8 cellular contexts compared by ENCODE assay signal in genomic region chr10:80468002-80468401, GRCh38. TPM values are rescaled to one million over a fixed set of nuclear protein-coding genes. Genes with fewer than 3 reads are reported as not detected.
DNase-seq lines count a peak whose midpoint lies in the region; ATAC-seq, FAIRE-seq and TF ChIP-seq lines count a peak whose summit lies in the region.

No MANE protein-coding gene starts in this region.

- TF ChIP-seq POLR2A in K562 (conservative IDR thresholded peaks at IDR 0.05) (no peak), right lobe of liver (IDR thresholded peaks at IDR 0.05) (peak; percentile 34)

- no peak for TF ChIP-seq EP300 in K562 (IDR thresholded peaks at IDR 0.05; ENCODE audit: low read length)

- peaks cover 98% of the 10 kb centered on the region for H3K79me2 ChIP-seq in K562 (ENCODE audit: control insufficient read depth, insufficient read depth, low read length)

- no peak overlapping the region for H2AFZ ChIP-seq in K562 (ENCODE audit: low read depth, low read length)

- no peak for TF ChIP-seq RAD21 in K562 (CRISPR knock-in tag; conservative IDR thresholded peaks at IDR 0.05 in 1 of 2, IDR thresholded peaks at IDR 0.05 in 1 of 2)

- no peaks in the 10 kb centered on the region for H3K27me3 Mint-ChIP-seq in T-helper 17 cell

- H3K4me2 ChIP-seq in K562 (ENCODE audit: insufficient read depth, low read length) = peak overlapping the region; percentile 77; the same call in 1 of the 2 replicates

- peaks cover 81% of the 10 kb centered on the region for H3K4me1 Mint-ChIP-seq in T-helper 17 cell

- peaks cover 10% of the 10 kb centered on the region for H3K36me3 Mint-ChIP-seq in T-helper 17 cell (ENCODE audit: low read depth)

- CTCF ChIA-PET in K562 (lab: Yijun Ruan, JAX; ENCODE audit: low intra/inter-chr PET ratio) = no interaction called here

- in situ Hi-C loops in K562 (cut with MboI) = no loop called here

- peak overlapping the region; percentile 98 for H3K4me3 Mint-ChIP-seq in T-helper 17 cell

- H3K27ac ChIP-seq in K562 (ENCODE audit: extremely low read depth, low read depth, low read length) (peak overlapping the region; percentile 89), right lobe of liver (peak overlapping the region; percentile 49 to 73 (median 52))

- H3K9me1 ChIP-seq in K562 (ENCODE audit: control insufficient read depth, insufficient read depth, low read length) = no peaks in the 10 kb centered on the region

- no TSS peak for BruUV-seq in K562 (replicated peaks; lab: Mats Ljungman, UMichigan)

- FAIRE-seq in K562 (lab: Jason Lieb, UNC) = peak; percentile 48

- intact Hi-C loops in K562 (cut with micrococcal nuclease) (no loop called here), right lobe of liver (cut with DNase I) (no loop called here)

- H3K4me1 ChIP-seq in K562 (replicated peaks in 1 of 2; ENCODE audit: control insufficient read depth in 2 of 2, insufficient read depth in 2 of 2, low read length in 2 of 2) = peaks cover 36 to 54% of the 10 kb centered on the region in 2 experiments
- H3K4me1 ChIP-seq in right lobe of liver = peaks cover 4 to 67% (median 28%) of the 10 kb centered on the region in 4 donors

- WGBS in K562 (ENCODE audit: insufficient coverage, low coverage, missing lambda C conversion rate) = 48% methylated on average over 6 of the region's 6 CpGs
- 41% methylated on average over 6 of the region's 6 CpGs for WGBS in right lobe of liver (ENCODE audit: insufficient coverage, low coverage, low lambda C conversion rate, missing lambda C conversion rate)

- peaks cover 63% of the 10 kb centered on the region for H3K36me3 ChIP-seq in K562 (ENCODE audit: control insufficient read depth, insufficient read depth, low read length)
- H3K36me3 ChIP-seq in right lobe of liver = peaks cover 0 to 15% (median 4%) of the 10 kb centered on the region in 4 donors

- DNase-seq in T-helper 17 cell (peak in 1 of 3 donors; percentile 43), K562 (ENCODE audit: extremely low read depth in 1 of 4, low spot score in 3 of 4) (peak in 3 of 4 experiments; percentile 51 to 58 (median 57)), right lobe of liver (peak; percentile 56 to 78 (median 72)), EL (no peak), mesenteric fat pad (ENCODE audit: low spot score) (no peak), NCI-H446 treated with DMSO at 0.1 percent for 48 hours (lab: John Stamatoyannopoulos, UW) (no peak)
- peak; percentile 64 for DNase-seq in stimulated activated CD8-positive, alpha-beta memory T cell treated with anti-CD3 and anti-CD28 coated beads, Interleukin-4, amount 100 ng/mL, for 24 hours (ENCODE audit: low read depth)

- ATAC-seq in T-helper 17 cell (peak; percentile 17), K562 (peak; percentile 40), right lobe of liver (peak; percentile 62 to 89 (median 78)), GM21529 (IDR thresholded peaks at IDR 0.05; ENCODE audit: unreplicated experiment) (no peak)

- H3K9me3 ChIP-seq in T-helper 17 cell (ENCODE audit: control insufficient read depth, low read length, poor library complexity, severe bottlenecking) = no peaks in the 10 kb centered on the region
- no peaks in the 10 kb centered on the region for H3K9me3 ChIP-seq in K562 (replicated peaks; ENCODE audit: control insufficient read depth, insufficient read depth, low read depth, low read length)
- no peaks in the 10 kb centered on the region for H3K9me3 ChIP-seq in right lobe of liver

- TF ChIP-seq CTCF in K562 (IDR thresholded peaks at IDR 0.05 in 2 of 3, conservative IDR thresholded peaks at IDR 0.05 in 1 of 3; ENCODE audit: insufficient read depth in 2 of 3, low read depth in 1 of 3, low read length in 3 of 3) (no peak), right lobe of liver (IDR thresholded peaks at IDR 0.05) (no peak)

- H3K9ac ChIP-seq in K562 (ENCODE audit: insufficient read depth in 1 of 2, low read depth in 2 of 2, low read length in 2 of 2) = peak overlapping the region; percentile 71 to 76; a peak in 2 of 4 replicates

- H3K4me3 ChIP-seq in K562 = no peak overlapping the region
- H3K4me3 ChIP-seq in right lobe of liver = no peak overlapping the region

- no peaks in the 10 kb centered on the region for H3K27me3 ChIP-seq in K562 (ENCODE audit: control insufficient read depth in 2 of 2, insufficient read depth in 2 of 2, low read length in 2 of 2)
- H3K27me3 ChIP-seq in right lobe of liver = no peaks in the 10 kb centered on the region

- peaks cover 7% of the 10 kb centered on the region; the same call in 1 of the 2 replicates for H4K20me1 ChIP-seq in K562 (replicated peaks; ENCODE audit: control insufficient read depth, insufficient read depth, low read length)

- peak overlapping the region; percentile 100 for H3K27ac Mint-ChIP-seq in T-helper 17 cell

- POLR2A ChIA-PET in K562 (lab: Yijun Ruan, JAX) = interaction anchor here (1.2 to 2.6 kb wide), 3 partner anchors 9 to 36 kb away, joined by 4 to 19 read pairs (median 11); no protein-coding TSS in a partner anchor

TF ChIP-seq in K562, 482 proteins besides CTCF, POLR2A, EP300 and RAD21 (continues in another document):
- TF ChIP-seq KLF1 (tag; IDR thresholded peaks at IDR 0.05) = no peak
- TF ChIP-seq, protein P1, sequence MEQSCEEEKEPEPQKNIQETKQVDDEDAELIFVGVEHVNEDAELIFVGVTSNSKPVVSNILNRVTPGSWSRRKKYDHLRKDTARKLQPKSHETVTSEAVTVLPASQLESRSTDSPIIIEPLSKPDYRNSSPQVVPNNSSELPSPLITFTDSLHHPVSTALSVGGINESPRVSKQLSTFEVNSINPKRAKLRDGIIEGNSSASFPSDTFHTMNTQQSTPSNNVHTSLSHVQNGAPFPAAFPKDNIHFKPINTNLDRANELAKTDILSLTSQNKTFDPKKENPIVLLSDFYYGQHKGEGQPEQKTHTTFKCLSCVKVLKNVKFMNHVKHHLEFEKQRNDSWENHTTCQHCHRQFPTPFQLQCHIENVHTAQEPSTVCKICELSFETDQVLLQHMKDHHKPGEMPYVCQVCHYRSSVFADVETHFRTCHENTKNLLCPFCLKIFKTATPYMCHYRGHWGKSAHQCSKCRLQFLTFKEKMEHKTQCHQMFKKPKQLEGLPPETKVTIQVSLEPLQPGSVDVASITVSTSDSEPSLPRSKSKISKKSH (CRISPR knock-in tag; IDR thresholded peaks at IDR 0.05) = no peak
- TF ChIP-seq, protein P2, sequence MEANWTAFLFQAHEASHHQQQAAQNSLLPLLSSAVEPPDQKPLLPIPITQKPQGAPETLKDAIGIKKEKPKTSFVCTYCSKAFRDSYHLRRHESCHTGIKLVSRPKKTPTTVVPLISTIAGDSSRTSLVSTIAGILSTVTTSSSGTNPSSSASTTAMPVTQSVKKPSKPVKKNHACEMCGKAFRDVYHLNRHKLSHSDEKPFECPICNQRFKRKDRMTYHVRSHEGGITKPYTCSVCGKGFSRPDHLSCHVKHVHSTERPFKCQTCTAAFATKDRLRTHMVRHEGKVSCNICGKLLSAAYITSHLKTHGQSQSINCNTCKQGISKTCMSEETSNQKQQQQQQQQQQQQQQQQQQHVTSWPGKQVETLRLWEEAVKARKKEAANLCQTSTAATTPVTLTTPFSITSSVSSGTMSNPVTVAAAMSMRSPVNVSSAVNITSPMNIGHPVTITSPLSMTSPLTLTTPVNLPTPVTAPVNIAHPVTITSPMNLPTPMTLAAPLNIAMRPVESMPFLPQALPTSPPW (CRISPR knock-in tag; IDR thresholded peaks at IDR 0.05) = peak; percentile 66

RNA-seq across cellular contexts. Expression of gene TSPAN14, which starts 13.9 kb away (rescaled TPM):
- total RNA-seq in T-helper 17 cell = 100 to 1,000 TPM; 118 to 139 TPM
- total RNA-seq in K562 (2011; cell fraction: chromatin; rRNA removed; ENCODE audit: low replicate concordance) = 67.3 and 149 TPM in 2 replicates
- total RNA-seq in K562 (2011; cell fraction: nucleolus; rRNA removed) = 99.9 and 106 TPM in 2 replicates
- 117 and 138 TPM in 2 replicates for total RNA-seq in K562 (2011; cell fraction: nucleoplasm; rRNA removed)
- 22.4 and 33.3 TPM in 2 replicates for total RNA-seq in K562 (2014; rRNA removed)
- total RNA-seq in K562 (2014; rRNA removed; fragmentation: Illumina TruSeq; extraction: Trizol) = 19.0 and 23.3 TPM in 2 replicates
- total RNA-seq in K562 (2015; rRNA removed; fragmentation: Illumina TruSeq; extraction: Trizol) = 22.5 and 24.4 TPM in 2 replicates
- total RNA-seq in K562 (2021) = 89.2 and 92.9 TPM in 2 replicates
- 42.9 and 65.1 TPM in 2 replicates for polyA plus RNA-seq in K562 (2011; rRNA removed)
- 52.8 and 88.0 TPM in 2 replicates for polyA plus RNA-seq in K562 (2011; cell fraction: cytosol; rRNA removed)
- 52.2 and 85.9 TPM in 2 replicates for polyA plus RNA-seq in K562 (2011; cell fraction: nucleus; rRNA removed)
- 44.4 and 57.4 TPM in 2 replicates for polyA plus RNA-seq in K562 (2012)
- 65.0 and 66.6 TPM in 2 replicates for polyA plus RNA-seq in K562 (2014; fragmentation: Illumina TruSeq; extraction: Trizol)
- 1 to 10 TPM; 5.8 to 6.6 TPM for polyA plus RNA-seq in K562 (2014; fragmentation: Nextera tagmentation; extraction: Ambion mirVana)
- 47.2 and 57.2 TPM in 2 replicates for polyA plus RNA-seq in K562 (2014; rRNA removed)
- 21.6 and 45.5 TPM in 2 replicates for polyA minus RNA-seq in K562 (2011; rRNA and poly(A)+ RNA removed)
- polyA minus RNA-seq in K562 (2011; cell fraction: cytosol; rRNA and poly(A)+ RNA removed) = 28.6 and 45.2 TPM in 2 replicates
- polyA minus RNA-seq in K562 (2011; cell fraction: nucleus; rRNA and poly(A)+ RNA removed) = 20.1 and 21.1 TPM in 2 replicates
- 10 to 100 TPM; 22.1 to 39.0 (median 28.4) TPM for total RNA-seq in right lobe of liver
- 177 TPM for total RNA-seq in mesenteric fat pad

RNA-seq across cellular contexts. Expression of gene PRXL2A, which starts 59.7 kb away (rescaled TPM):
- total RNA-seq in T-helper 17 cell = 1 to 10 TPM in 1 of 2 donors, under 1 TPM in 1; 0.94 to 1.5 TPM
- total RNA-seq in K562 (2011; cell fraction: chromatin; rRNA removed; ENCODE audit: low replicate concordance) = 0.28 and 1.1 TPM in 2 replicates
- 0.33 and 0.53 TPM in 2 replicates for total RNA-seq in K562 (2011; cell fraction: nucleolus; rRNA removed)
- 0.61 and 0.88 TPM in 2 replicates for total RNA-seq in K562 (2011; cell fraction: nucleoplasm; rRNA removed)
- 0.14 and 0.41 TPM in 2 replicates for total RNA-seq in K562 (2014; rRNA removed)
- 0.64 and 0.84 TPM in 2 replicates for total RNA-seq in K562 (2014; rRNA removed; fragmentation: Illumina TruSeq; extraction: Trizol)
- 1.2 and 1.4 TPM in 2 replicates for total RNA-seq in K562 (2015; rRNA removed; fragmentation: Illumina TruSeq; extraction: Trizol)
- 0.71 and 0.87 TPM in 2 replicates for total RNA-seq in K562 (2021)
- 0.14 and 0.75 TPM in 2 replicates for polyA plus RNA-seq in K562 (2011; rRNA removed)
- polyA plus RNA-seq in K562 (2011; cell fraction: cytosol; rRNA removed) = 0.09 and 0.12 TPM in 2 replicates
- 0.11 TPM in 1 of 2 replicates, not detected in the other for polyA plus RNA-seq in K562 (2011; cell fraction: nucleus; rRNA removed)
- 1.1 and 1.7 TPM in 2 replicates for polyA plus RNA-seq in K562 (2012)
- 0.83 and 1.1 TPM in 2 replicates for polyA plus RNA-seq in K562 (2014; fragmentation: Illumina TruSeq; extraction: Trizol)
- under 1 TPM; 0.17 to 0.53 TPM for polyA plus RNA-seq in K562 (2014; fragmentation: Nextera tagmentation; extraction: Ambion mirVana)
- 0.78 and 2.1 TPM in 2 replicates for polyA plus RNA-seq in K562 (2014; rRNA removed)
- polyA minus RNA-seq in K562 (2011; rRNA and poly(A)+ RNA removed) = 0.21 TPM in 1 of 2 replicates, not detected in the other
- 0.38 and 0.55 TPM in 2 replicates for polyA minus RNA-seq in K562 (2011; cell fraction: cytosol; rRNA and poly(A)+ RNA removed)
- polyA minus RNA-seq in K562 (2011; cell fraction: nucleus; rRNA and poly(A)+ RNA removed) = 0.22 TPM in 1 of 2 replicates, not detected in the other
- total RNA-seq in right lobe of liver = 10 to 100 TPM; 41.3 to 89.8 (median 80.5) TPM
- total RNA-seq in mesenteric fat pad = 500 TPM

Comparison
In these comparisons a context has a peak if more than half of its experiments do, and no peak if none do; other contexts are left out.
1. DNase-seq: peak in K562 (3 of 4), right lobe of liver (3 of 3) and stimulated activated CD8-positive, alpha-beta memory T cell treated with anti-CD3 and anti-CD28 coated beads, Interleukin-4, amount 100 ng/mL, for 24 hours (single experiment); none in EL (single experiment), mesenteric fat pad (single experiment) and NCI-H446 treated with DMSO at 0.1 percent for 48 hours (single experiment).
2. RNA of gene PRXL2A, which starts 59.7 kb away (total RNA-seq): 500 TPM in mesenteric fat pad (single experiment) and 41.3 to 89.8 TPM in right lobe of liver; 0.94 to 1.5 TPM in T-helper 17 cell and 0.14 to 1.4 TPM in K562; every median in the first group is over 10 times any median in the second.